Comparison of ENCODE assay signal across 17 cellular contexts in genomic region chr10:77431209-77431611, GRCh38.
DNase-seq lines count a peak whose midpoint lies in the region; ATAC-seq and TF ChIP-seq lines count a peak whose summit lies in the region.
"Had no signal": no experiment of that assay in that cellular context is flagged by ENCODE, and none has a peak within 500 bp of the region (broad histone marks: within the 10 kb centered on the region; RNA-seq: fewer than 3 reads in every experiment).

No MANE protein-coding gene starts in this region.

- H3K9ac ChIP-seq in NT2/D1 (ENCODE audit: insufficient read length, low read depth) (no peak overlapping the region), trophoblast cell (ENCODE audit: low read length) (no peak overlapping the region)

- ATAC-seq in GM19452 (IDR thresholded peaks at IDR 0.05; ENCODE audit: unreplicated experiment) (no peak), Right ventricle myocardium inferior (no peak)
- ATAC-seq: activated T-helper 17 cell treated with anti-CD3 and anti-CD28 coated beads, Interleukin-2, amount 50 U/mL, for 72 hours; gastroesophageal sphincter; stimulated activated naive B cell treated with anti-CD40 and anti-IgM and Interleukin-4, amounts not matched to agents 10 μg/mL and 1 μg/mL and 100 μg/mL, for 72 hours had no signal

- H3K36me3 ChIP-seq in NT2/D1 (ENCODE audit: insufficient read depth, insufficient read length, low read length) (no peaks in the 10 kb centered on the region), trophoblast cell (ENCODE audit: control insufficient read depth in 1 of 2, insufficient read depth in 2 of 2, low read length in 2 of 2) (no peaks in the 10 kb centered on the region)
- H3K36me3 ChIP-seq: gastroesophageal sphincter had no signal

- H4K12ac ChIP-seq in trophoblast cell (ENCODE audit: low read depth, low read length), result no peak overlapping the region

- H4K8ac ChIP-seq in trophoblast cell (ENCODE audit: low read depth, low read length), result no peak overlapping the region

- no peak overlapping the region for H3K4ac ChIP-seq in trophoblast cell (ENCODE audit: low read depth, low read length)

- no peak overlapping the region for H2AFZ ChIP-seq in trophoblast cell (ENCODE audit: insufficient read depth, low read length, poor library complexity)

- no peak overlapping the region for H3K4me2 ChIP-seq in trophoblast cell (ENCODE audit: low read length)

- peaks cover 26% of the 10 kb centered on the region for H3K79me1 ChIP-seq in trophoblast cell (ENCODE audit: low read length)

- peak overlapping the region; percentile 14 for H3K27ac ChIP-seq in trophoblast cell (ENCODE audit: low read depth, low read length)
- H3K27ac ChIP-seq: SK-N-MC had no signal

- peak; percentile 15 for TF ChIP-seq CTCF in epithelial cell of proximal tubule (conservative IDR thresholded peaks at IDR 0.05; ENCODE audit: low read depth, low read length)

- peaks cover 4% of the 10 kb centered on the region for H3K79me2 ChIP-seq in trophoblast cell (ENCODE audit: control insufficient read depth, insufficient read depth, low read length, poor library complexity)

- no peak overlapping the region for H3K4me3 ChIP-seq in NT2/D1 (ENCODE audit: insufficient read length, low read depth)
- no peak overlapping the region for H3K4me3 ChIP-seq in epithelial cell of proximal tubule (ENCODE audit: low read depth, low read length)
- no peak overlapping the region for H3K4me3 ChIP-seq in trophoblast cell (ENCODE audit: low read depth, low read length)
- H3K4me3 ChIP-seq: gastroesophageal sphincter, SK-N-MC had no signal

- H3K14ac ChIP-seq in trophoblast cell (ENCODE audit: low read length), result no peak overlapping the region

- no peaks in the 10 kb centered on the region for H3K9me3 ChIP-seq in NT2/D1 (ENCODE audit: insufficient read depth, low read length)
- H3K9me3 ChIP-seq in trophoblast cell (ENCODE audit: insufficient read depth, low read depth, low read length), result no peaks in the 10 kb centered on the region
- H3K9me3 ChIP-seq: gastroesophageal sphincter had no signal

- H2BK5ac ChIP-seq in trophoblast cell (ENCODE audit: low read depth, low read length, poor library complexity), result no peak overlapping the region

- H2BK12ac ChIP-seq in trophoblast cell (ENCODE audit: low read length), result no peak overlapping the region

- no peak overlapping the region for H2AK5ac ChIP-seq in trophoblast cell (ENCODE audit: low read length)

- no peak overlapping the region for H3K23ac ChIP-seq in trophoblast cell (ENCODE audit: low read length)

- intact Hi-C loops in Right ventricle myocardium inferior (cut with DNase I), result no loop called here

- DNase-seq in DMS53 (lab: John Stamatoyannopoulos, UW), result peak; percentile 46
- DNase-seq in DMS53 treated with DMSO at 0.1 percent for 48 hours (lab: John Stamatoyannopoulos, UW; ENCODE audit: unreplicated experiment), result no peak
- peak; percentile 36 for DNase-seq in NT2/D1 (ENCODE audit: low read depth, low spot score)
- DNase-seq in epithelial cell of proximal tubule (ENCODE audit: low read depth), result no peak
- peak in 1 of 2 donors; percentile 13 for DNase-seq in trophoblast cell
- no peak for DNase-seq in Right ventricle myocardium inferior (ENCODE audit: missing footprints)
- no peak for DNase-seq in NCI-H187 (lab: John Stamatoyannopoulos, UW)
- DNase-seq: 8988T; DND-41; immature natural killer cell; MM.1S; occipital lobe; stimulated activated naive B cell treated with anti-CD40 and anti-IgM and Interleukin-4, amounts not matched to agents 10 μg/mL and 1 μg/mL and 100 μg/mL, for 72 hours had no signal

- peaks cover 2% of the 10 kb centered on the region for H3K4me1 ChIP-seq in NT2/D1 (ENCODE audit: insufficient read depth, insufficient read length)
- peaks cover 12% of the 10 kb centered on the region in 2 experiments for H3K4me1 ChIP-seq in trophoblast cell (ENCODE audit: control insufficient read depth in 1 of 2, insufficient read depth in 2 of 2, low read length in 2 of 2)

- no peaks in the 10 kb centered on the region for H3K27me3 ChIP-seq in NT2/D1 (ENCODE audit: insufficient read depth, insufficient read length)
- no peaks in the 10 kb centered on the region for H3K27me3 ChIP-seq in trophoblast cell (ENCODE audit: insufficient read depth, low read length)
- H3K27me3 ChIP-seq: gastroesophageal sphincter had no signal

- H2BK120ac ChIP-seq in trophoblast cell (ENCODE audit: insufficient read depth, low read length, poor library complexity), result peak overlapping the region; percentile 57

- peak overlapping the region; percentile 20 for H4K91ac ChIP-seq in trophoblast cell (ENCODE audit: low read depth, low read length)

- H3K18ac ChIP-seq in trophoblast cell (ENCODE audit: low read length), result no peak overlapping the region

Comparison
In these comparisons a context has a peak if more than half of its experiments do, and no peak if none do; other contexts are left out.
1. DNase-seq: peak in DMS53 (single experiment) and NT2/D1 (single experiment); none in DMS53 treated with DMSO at 0.1 percent for 48 hours (single experiment), epithelial cell of proximal tubule (single experiment), Right ventricle myocardium inferior (single experiment) and NCI-H187 (0 of 2).